ENCODE assay signal across 32 cellular contexts in the genomic region with DNA sequence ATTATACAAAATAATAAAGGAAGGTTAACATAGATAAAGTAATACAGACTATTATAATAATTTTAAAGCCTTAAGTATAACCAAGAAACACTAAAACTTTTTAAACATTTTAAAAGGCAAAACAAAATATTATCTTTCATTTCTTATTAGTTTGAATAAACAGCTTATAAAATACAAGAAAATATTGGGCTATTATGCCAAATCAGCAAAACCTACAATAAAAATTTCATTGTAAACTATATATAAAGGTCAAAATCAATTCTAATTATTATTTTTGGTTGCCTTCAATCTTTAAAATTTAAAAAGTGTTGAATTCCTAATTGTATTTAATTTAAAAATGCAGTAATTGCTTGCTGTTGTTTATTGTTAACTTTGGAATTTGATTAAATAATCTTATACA.
"Had no signal": no experiment of that assay in that cellular context is flagged by ENCODE, and none has a peak within 500 bp of the region (broad histone marks: within the 10 kb centered on the region; RNA-seq: fewer than 3 reads in every experiment).

No MANE protein-coding gene starts in this region.

- H3K4me3 ChIP-seq: adrenal gland, body of pancreas, esophagus squamous epithelium had no signal

- ATAC-seq: activated CD4-positive, CD25-positive, alpha-beta regulatory T cell treated with anti-CD3 and anti-CD28 coated beads, Interleukin-2, amount 50 U/mL, for 24 hours; activated CD8-positive, alpha-beta T cell treated with anti-CD3 and anti-CD28 coated beads for 36 hours; activated naive CD8-positive, alpha-beta T cell treated with anti-CD3 and anti-CD28 coated beads, Interleukin-2, amount 50 U/mL, for 24 hours; activated T-cell treated with anti-CD3 and anti-CD28 coated beads, Interleukin-2, amount 50 U/mL, for 4 hours; activated T-helper 17 cell treated with anti-CD3 and anti-CD28 coated beads, Interleukin-2, amount 50 U/mL, for 72 hours; body of pancreas; effector memory CD8-positive, alpha-beta T cell; T-cell had no signal

- FAIRE-seq: colon, endothelial cell of umbilical vein had no signal

- H3K27ac ChIP-seq: adrenal gland, body of pancreas, epithelial cell of prostate, esophagus squamous epithelium, WERI-Rb-1 had no signal

- DNase-seq: activated B cell treated with CpG ODN at 0.5 μM for 24 hours; activated CD4-positive, alpha-beta T cell treated with anti-CD3 and anti-CD28 coated beads for 48 hours; activated CD4-positive, alpha-beta T cell treated with anti-CD3 and anti-CD28 coated beads, Interleukin-2, amount 50 U/mL, for 1 hour; activated CD4-positive, alpha-beta T cell treated with anti-CD3 and anti-CD28 coated beads, Interleukin-2, amount 50 U/mL, for 48 hours; activated CD8-positive, alpha-beta memory T cell treated with anti-CD3 and anti-CD28 coated beads for 24 hours; activated CD8-positive, alpha-beta T cell treated with anti-CD3 and anti-CD28 coated beads for 36 hours; activated effector memory CD4-positive, alpha-beta T cell treated with Interleukin-2 at 50 U/mL for 16 hours; activated gamma-delta T cell treated with Interleukin-2 at 50 U/mL for 16 hours; activated naive CD4-positive, alpha-beta T cell treated with Interleukin-2 at 50 U/mL for 16 hours; activated naive CD8-positive, alpha-beta T cell treated with anti-CD3 and anti-CD28 coated beads for 36 hours; activated naive CD8-positive, alpha-beta T cell treated with anti-CD3 and anti-CD28 coated beads, Interleukin-2, amount 50 U/mL, for 24 hours; activated T-cell treated with anti-CD3 and anti-CD28 coated beads, Interleukin-2, amount 50 U/mL, for 4 hours; adrenal gland; amygdala; aorta; body of pancreas; caudate nucleus; cortex of kidney; dermis blood vessel endothelial cell; effector CD4-positive, alpha-beta T cell; effector memory CD8-positive, alpha-beta T cell; esophagus squamous epithelium; foreskin melanocyte; head of caudate nucleus; T-cell; T1000; WERI-Rb-1 had no signal

- H3K36me3 ChIP-seq: adrenal gland, esophagus squamous epithelium, WERI-Rb-1 had no signal

- H3K4me1 ChIP-seq: adrenal gland, body of pancreas had no signal

- H3K9me3 ChIP-seq: adrenal gland, body of pancreas, esophagus squamous epithelium had no signal

- H3K27me3 ChIP-seq: adrenal gland, body of pancreas, esophagus squamous epithelium had no signal
